1 cellular context compared by ENCODE assay signal in the genomic region with DNA sequence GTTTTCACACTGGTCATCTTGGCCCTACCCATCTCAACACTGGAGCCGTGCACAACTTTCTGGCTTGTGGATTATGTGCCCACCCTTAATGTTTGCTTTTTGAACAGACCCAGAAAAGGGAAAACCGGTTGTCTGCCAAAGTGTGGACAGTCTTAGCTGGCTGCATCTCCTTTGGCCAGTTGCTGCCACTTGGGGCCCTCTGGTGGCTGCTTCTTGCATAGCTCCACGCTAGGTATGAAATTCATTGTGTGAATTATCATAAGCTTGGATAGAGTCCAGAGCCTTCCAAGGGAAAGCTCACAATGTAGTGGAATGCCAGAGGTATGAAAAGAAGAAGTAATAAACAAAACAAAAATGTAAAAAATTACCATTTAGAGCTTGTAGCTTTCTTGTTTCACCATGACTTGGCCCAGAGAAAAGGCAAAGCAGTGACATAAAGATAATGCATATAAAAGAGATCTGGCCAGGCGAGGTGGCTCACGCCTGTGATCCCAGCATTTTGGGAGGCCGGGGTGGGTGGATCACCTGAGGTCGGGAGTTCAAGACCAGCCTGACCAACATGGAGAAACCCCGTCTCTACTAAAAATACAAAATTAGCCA.
TF ChIP-seq lines count a peak whose summit lies in the region.

No MANE protein-coding gene starts in this region.

TF ChIP-seq in GM23338, 12 proteins besides CTCF, POLR2A, EP300 and RAD21 (continued from another document):
- TF ChIP-seq ZNF462 (CRISPR knock-in tag; IDR thresholded peaks at IDR 0.05), result no peak
- TF ChIP-seq REST (IDR thresholded peaks at IDR 0.05; ENCODE audit: unreplicated experiment), result no peak
- no peak for TF ChIP-seq ZNF331 (CRISPR knock-in tag; IDR thresholded peaks at IDR 0.05; ENCODE audit: low read depth)
TF ChIP-seq in GM23338: peak in this region for 0.
